Comparison of ENCODE assay signal across 11 cellular contexts in genomic region chr10:123221418-123221817, GRCh38.
"Had no signal": no experiment of that assay in that cellular context is flagged by ENCODE, and none has a peak within 500 bp of the region (broad histone marks: within the 10 kb centered on the region; RNA-seq: fewer than 3 reads in every experiment).

No MANE protein-coding gene starts in this region.

- H3K9me3 ChIP-seq: HAP-1 had no signal

- ATAC-seq: GM23338, HCT116 had no signal

- H3K4me1 ChIP-seq: HAP-1 had no signal

- H2AFZ ChIP-seq: GM23248, GM23338 had no signal

- H3K36me3 ChIP-seq: HAP-1 had no signal

- FAIRE-seq: H1, H54 had no signal

- H3K4me2 ChIP-seq: GM23338 had no signal

- H3K27ac ChIP-seq: GM23248 had no signal

- H3K9ac ChIP-seq: GM23248 had no signal

- H3K4me3 Mint-ChIP-seq: GM23338, H9, HFFc6 had no signal

- H3K4me3 ChIP-seq: GM23248, GM23338, HAP-1 had no signal

- H3K27ac Mint-ChIP-seq: GM23338, H9, HFFc6 had no signal

- DNase-seq: GOT3, H7, H9, HCEC 1CT, HFFc6 had no signal
